ENCODE assay signal across 20 cellular contexts in genomic region chr7:20264623-20265022, GRCh38. TPM values are rescaled to one million over a fixed set of nuclear protein-coding genes. Genes with fewer than 3 reads are reported as not detected.
"Had no signal": no experiment of that assay in that cellular context is flagged by ENCODE, and none has a peak within 500 bp of the region (broad histone marks: within the 10 kb centered on the region; RNA-seq: fewer than 3 reads in every experiment).

No MANE protein-coding gene starts in this region.

- DNase-seq: activated CD4-positive, alpha-beta T cell treated with anti-CD3 and anti-CD28 coated beads, Interleukin-2, amount 50 U/mL, for 4 hours; activated CD8-positive, alpha-beta memory T cell treated with anti-CD3 and anti-CD28 coated beads, Interleukin-2, amount 50 U/mL, for 48 hours; activated naive CD4-positive, alpha-beta T cell; activated naive CD8-positive, alpha-beta T cell treated with anti-CD3 and anti-CD28 coated beads for 36 hours; activated T-cell treated with anti-CD3 and anti-CD28 coated beads, Interleukin-2, amount 50 U/mL, for 4 hours; colonic mucosa; immature natural killer cell; lower lobe of right lung; naive thymus-derived CD4-positive, alpha-beta T cell; small intestine; stomach; T-helper 9 cell had no signal

- ATAC-seq: activated T-cell treated with anti-CD3 and anti-CD28 coated beads, Interleukin-2, amount 50 U/mL, for 4 hours; left lobe of liver; lower lobe of right lung; naive thymus-derived CD4-positive, alpha-beta T cell; sciatic nerve; stimulated activated memory B cell treated with anti-CD40 and anti-IgM and Interleukin-4, amounts not matched to agents 10 μg/mL and 1 μg/mL and 100 μg/mL, for 72 hours had no signal

- H3K4me1 ChIP-seq: breast epithelium, colonic mucosa, lower lobe of right lung, stomach, suprapubic skin had no signal

- H3K27me3 ChIP-seq: breast epithelium, colonic mucosa, stomach, suprapubic skin, tibial nerve had no signal

- H3K36me3 ChIP-seq: breast epithelium, colonic mucosa, lower lobe of right lung, stomach, suprapubic skin, tibial nerve had no signal

- H3K4me3 ChIP-seq: breast epithelium, colonic mucosa, lower lobe of right lung, stomach, suprapubic skin, tibial nerve had no signal

- FAIRE-seq: small intestine had no signal

- H3K27ac ChIP-seq: breast epithelium, colonic mucosa, lower lobe of right lung, stomach, suprapubic skin, tibial nerve had no signal

- H3K9me3 ChIP-seq: breast epithelium, colonic mucosa, lower lobe of right lung, stomach, suprapubic skin, tibial nerve had no signal

RNA-seq across cellular contexts. Expression of gene MACC1, which starts 47.4 kb away (rescaled TPM):
- total RNA-seq: activated T-helper 2 cell treated with anti-CD3 and anti-CD28 coated beads, Interferon-gamma antibody, Interleukin-2, Interleukin-4, amounts not matched to agents 10 μg/mL and 5 μg/mL and 100 μg/mL, durations not matched to agents 14 hours and 24 hours and 36 hours; glomerular endothelial cell had no signal
